In the genomic region with DNA sequence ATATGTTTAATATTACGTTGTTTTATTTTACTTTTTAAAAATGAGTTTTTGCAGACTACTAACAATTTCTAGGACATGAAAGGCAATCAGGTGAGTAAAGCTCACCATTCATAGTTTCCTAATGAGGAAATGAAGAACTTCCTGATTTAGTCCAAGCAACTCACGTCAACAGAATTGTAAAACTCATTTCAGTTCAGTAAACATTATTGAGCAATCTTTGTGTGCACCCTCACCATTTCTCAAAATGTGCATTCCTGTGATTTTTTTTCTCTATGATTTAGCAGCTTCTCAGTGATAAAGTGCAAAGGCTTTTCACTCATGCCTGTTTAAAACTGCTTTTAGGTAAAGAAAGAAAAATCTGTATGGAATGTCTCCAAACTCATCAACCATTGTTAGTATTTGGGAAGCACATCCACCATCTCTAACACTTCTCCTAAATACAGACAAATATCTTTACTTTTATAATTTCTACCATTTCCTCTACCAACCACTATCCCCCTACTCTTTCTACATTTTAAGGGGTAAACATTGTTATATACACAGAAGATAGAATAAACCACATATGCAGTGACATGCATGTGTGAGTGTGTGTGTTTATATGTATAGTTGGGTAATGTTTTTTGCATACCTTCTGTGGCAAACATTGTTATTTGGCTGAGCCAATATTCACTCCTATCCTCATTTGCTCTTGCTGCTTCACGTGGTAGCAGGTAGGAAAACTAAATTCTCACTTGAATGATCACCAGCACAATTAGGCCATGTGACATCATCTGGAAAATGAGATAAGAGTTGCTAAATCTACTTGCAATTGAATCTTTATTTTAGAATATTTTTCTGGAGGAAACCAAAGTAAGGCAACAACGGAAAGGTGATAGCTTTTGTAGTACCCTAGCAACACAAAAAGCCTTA, we compare ENCODE assay signal across 16 cellular contexts. TPM values are rescaled to one million over a fixed set of nuclear protein-coding genes. Genes with fewer than 3 reads are reported as not detected.
DNase-seq lines count a peak whose midpoint lies in the region; ATAC-seq, FAIRE-seq and TF ChIP-seq lines count a peak whose summit lies in the region.
"Had no signal": no experiment of that assay in that cellular context is flagged by ENCODE, and none has a peak within 500 bp of the region (broad histone marks: within the 10 kb centered on the region; RNA-seq: fewer than 3 reads in every experiment).

No MANE protein-coding gene starts in this region.

- no peak overlapping the region for H3K4me3 ChIP-seq in bronchial epithelial cell (ENCODE audit: low read depth, low read length)
- H3K4me3 ChIP-seq: sigmoid colon had no signal

- TF ChIP-seq CTCF in bronchial epithelial cell (IDR thresholded peaks at IDR 0.05; ENCODE audit: insufficient read depth, low read length, severe bottlenecking), result no peak

- no peaks in the 10 kb centered on the region for H3K9me3 Mint-ChIP-seq in natural killer cell treated with Interleukin-12 subunit alpha and Interleukin-12 subunit beta and Interleukin-15 and Interleukin-18, amount 100 ng/mL, for 72 hours
- H3K9me3 Mint-ChIP-seq: natural killer cell had no signal

- peak overlapping the region; percentile 53 to 55 for H3K27ac Mint-ChIP-seq in natural killer cell treated with Interleukin-12 subunit alpha and Interleukin-12 subunit beta and Interleukin-15 and Interleukin-18, amount 100 ng/mL, for 72 hours
- H3K27ac Mint-ChIP-seq: activated naive CD8-positive, alpha-beta T cell treated with anti-CD3 and anti-CD28 coated beads, Interleukin-2, amount 10 ng/mL, durations not matched to agents 7 days and 5 days; natural killer cell; T-helper 2 cell treated with Interferon-gamma antibody and Interleukin-4, amounts not matched to agents 5 μg/mL and 100 μg/mL, for 36 hours had no signal

- H3K4me1 Mint-ChIP-seq in natural killer cell treated with Interleukin-12 subunit alpha and Interleukin-12 subunit beta and Interleukin-15 and Interleukin-18, amount 100 ng/mL, for 72 hours (ENCODE audit: low read depth in 2 of 2), result peaks cover 22 to 52% of the 10 kb centered on the region in 2 donors

- H3K36me3 ChIP-seq in bronchial epithelial cell (ENCODE audit: control insufficient read depth, insufficient read depth, low read length), result no peaks in the 10 kb centered on the region
- H3K36me3 ChIP-seq: sigmoid colon had no signal

- H3K27me3 Mint-ChIP-seq in natural killer cell treated with Interleukin-12 subunit alpha and Interleukin-12 subunit beta and Interleukin-15 and Interleukin-18, amount 100 ng/mL, for 72 hours, result peaks cover 0 to under 1% of the 10 kb centered on the region in 2 donors
- H3K27me3 Mint-ChIP-seq: activated naive CD8-positive, alpha-beta T cell treated with anti-CD3 and anti-CD28 coated beads, Interleukin-2, amount 10 ng/mL, durations not matched to agents 7 days and 5 days had no signal

- no peaks in the 10 kb centered on the region for H3K36me3 Mint-ChIP-seq in natural killer cell treated with Interleukin-12 subunit alpha and Interleukin-12 subunit beta and Interleukin-15 and Interleukin-18, amount 100 ng/mL, for 72 hours
- H3K36me3 Mint-ChIP-seq: natural killer cell had no signal

- FAIRE-seq in bronchial epithelial cell (lab: Jason Lieb, UNC), result no peak
- FAIRE-seq: D721Med, H1 had no signal

- H3K4me3 Mint-ChIP-seq in natural killer cell treated with Interleukin-12 subunit alpha and Interleukin-12 subunit beta and Interleukin-15 and Interleukin-18, amount 100 ng/mL, for 72 hours, result peak overlapping the region; percentile 56
- H3K4me3 Mint-ChIP-seq: activated naive CD8-positive, alpha-beta T cell treated with anti-CD3 and anti-CD28 coated beads, Interleukin-2, amount 10 ng/mL, durations not matched to agents 7 days and 5 days; natural killer cell; T-helper 2 cell treated with Interferon-gamma antibody and Interleukin-4, amounts not matched to agents 5 μg/mL and 100 μg/mL, for 36 hours had no signal

- ATAC-seq in natural killer cell treated with Interleukin-12 subunit alpha and Interleukin-12 subunit beta and Interleukin-15 and Interleukin-18, amount 100 ng/mL, for 72 hours, result no peak
- no peak for ATAC-seq in GM19023 (IDR thresholded peaks at IDR 0.05; ENCODE audit: unreplicated experiment)

- DNase-seq in EH (ENCODE audit: low read depth) (peak; percentile 12), NOMO-1 (lab: John Stamatoyannopoulos, UW; ENCODE audit: unreplicated experiment in 2 of 2) (peak; percentile 47 to 70), bronchial epithelial cell (ENCODE audit: low read depth) (peak; percentile 84), NCI-H524 (lab: John Stamatoyannopoulos, UW) (no peak), HuH-7 (ENCODE audit: low spot score) (no peak)
- no peak for DNase-seq in natural killer cell treated with Interleukin-12 subunit alpha and Interleukin-12 subunit beta and Interleukin-15 and Interleukin-18, amount 100 ng/mL, for 72 hours (ENCODE audit: low spot score)
- no peak for DNase-seq in effector CD8-positive, alpha-beta T cell (lab: John Stamatoyannopoulos, UW)
- DNase-seq: activated naive CD8-positive, alpha-beta T cell treated with anti-CD3 and anti-CD28 coated beads, Interleukin-2, amount 10 ng/mL, durations not matched to agents 7 days and 5 days; kidney glomerular epithelial cell; natural killer cell; NCI-H2107; sigmoid colon had no signal

- H3K27me3 ChIP-seq in bronchial epithelial cell (ENCODE audit: control insufficient read depth, insufficient read depth, low read length), result no peaks in the 10 kb centered on the region
- H3K27me3 ChIP-seq: sigmoid colon had no signal

RNA-seq across cellular contexts. Expression of a gene that starts 54.7 kb away (rescaled TPM):
- total RNA-seq in bronchial epithelial cell, result 0.26 and 0.53 TPM in 2 replicates
- 10 to 100 TPM; 12.3 to 15.5 TPM for total RNA-seq in natural killer cell treated with Interleukin-12 subunit alpha and Interleukin-12 subunit beta and Interleukin-15 and Interleukin-18, amount 100 ng/mL, for 72 hours
- total RNA-seq: H1 had no signal

Comparison
In these comparisons a context has a peak if more than half of its experiments do, and no peak if none do; other contexts are left out.
1. DNase-seq: peak in EH (single experiment), NOMO-1 (2 of 2) and bronchial epithelial cell (single experiment); none in natural killer cell treated with Interleukin-12 subunit alpha and Interleukin-12 subunit beta and Interleukin-15 and Interleukin-18, amount 100 ng/mL, for 72 hours (single experiment), NCI-H524 (0 of 2), effector CD8-positive, alpha-beta T cell (single experiment) and HuH-7 (single experiment).